ENCODE assay signal across 13 cellular contexts in the genomic region with DNA sequence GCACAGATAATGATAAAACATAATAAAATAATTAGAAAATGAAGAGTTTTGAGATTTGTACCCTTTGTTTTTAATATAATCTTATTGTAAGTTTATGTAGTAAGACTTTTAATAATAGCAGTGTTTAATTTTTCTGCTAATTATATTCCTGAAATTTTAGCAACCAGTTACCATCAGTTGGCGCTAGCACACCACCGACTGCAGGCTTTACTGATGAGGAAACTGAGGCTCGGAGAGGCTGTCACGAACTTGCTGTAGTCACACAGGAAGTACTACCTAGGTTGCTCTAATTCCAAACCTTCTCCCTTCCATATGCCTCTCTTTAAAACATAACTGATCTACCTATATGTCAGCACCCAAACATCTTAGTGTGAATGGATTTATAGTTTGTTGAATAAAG. TPM values are rescaled to one million over a fixed set of nuclear protein-coding genes. Genes with fewer than 3 reads are reported as not detected.
DNase-seq lines count a peak whose midpoint lies in the region; ATAC-seq and TF ChIP-seq lines count a peak whose summit lies in the region.
"Had no signal": no experiment of that assay in that cellular context is flagged by ENCODE, and none has a peak within 500 bp of the region (broad histone marks: within the 10 kb centered on the region; RNA-seq: fewer than 3 reads in every experiment).

No MANE protein-coding gene starts in this region.

- TF ChIP-seq CTCF in SK-N-SH (IDR thresholded peaks at IDR 0.05) (no peak), MM.1S (IDR thresholded peaks at IDR 0.05; ENCODE audit: low read length) (no peak), colonic mucosa (IDR thresholded peaks at IDR 0.05) (no peak), suprapubic skin (IDR thresholded peaks at IDR 0.05) (no peak)

- peak overlapping the region in 1 of 2 experiments; percentile 83; a peak in 2 of 4 replicates for H3K4me3 ChIP-seq in SK-N-SH (ENCODE audit: low read depth in 2 of 2, low read length in 1 of 2)
- H3K4me3 ChIP-seq in MM.1S (ENCODE audit: low read length), result no peak overlapping the region
- peak overlapping the region; percentile 88 for H3K4me3 ChIP-seq in colonic mucosa
- H3K4me3 ChIP-seq in neuronal stem cell (ENCODE audit: low read length in 2 of 2), result no peak overlapping the region
- H3K4me3 ChIP-seq in suprapubic skin, result no peak overlapping the region

- DNase-seq in SK-N-SH (no peak), MM.1S (no peak), colonic mucosa (no peak), neuronal stem cell (ENCODE audit: low spot score) (no peak), suprapubic skin (ENCODE audit: low spot score in 2 of 2) (no peak)
- no peak for DNase-seq in stimulated activated CD4-positive, alpha-beta T cell treated with anti-CD3 and anti-CD28 coated beads, Interleukin-2, amount 100 ng/mL, for 24 hours
- DNase-seq in stimulated activated CD4-positive, alpha-beta T cell treated with anti-CD3 and anti-CD28 coated beads, Interleukin-2, amount 100 ng/mL, for 48 hours, result no peak
- DNase-seq: ACHN; cortex of kidney; SHP77 treated with DMSO at 0.1 percent for 48 hours; stimulated activated CD4-positive, alpha-beta T cell treated with anti-CD3 and anti-CD28 coated beads, Interleukin-4, amount 100 ng/mL, for 1 hour; upper lobe of right lung had no signal

- no peak overlapping the region for H3K9ac ChIP-seq in SK-N-SH
- no peak overlapping the region for H3K9ac ChIP-seq in MM.1S (ENCODE audit: low read length)
- no peak overlapping the region for H3K9ac ChIP-seq in colonic mucosa (ENCODE audit: low read depth in 2 of 2, low read length in 2 of 2)
- no peak overlapping the region for H3K9ac ChIP-seq in neuronal stem cell (ENCODE audit: low read depth, low read length, poor library complexity)

- H3K27me3 ChIP-seq in SK-N-SH (ENCODE audit: insufficient read depth) (no peaks in the 10 kb centered on the region), MM.1S (replicated peaks; ENCODE audit: insufficient read depth, low read length) (no peaks in the 10 kb centered on the region), colonic mucosa (no peaks in the 10 kb centered on the region), neuronal stem cell (ENCODE audit: control insufficient read depth in 3 of 3, insufficient read depth in 3 of 3, low read depth in 1 of 3, low read length in 3 of 3) (no peaks in the 10 kb centered on the region), suprapubic skin (no peaks in the 10 kb centered on the region)
- H3K27me3 ChIP-seq: upper lobe of right lung had no signal

- H3K14ac ChIP-seq in neuronal stem cell (ENCODE audit: low read length), result no peak overlapping the region

- no peak overlapping the region for H2BK5ac ChIP-seq in neuronal stem cell (ENCODE audit: low read length)

- H3K4me1 ChIP-seq in SK-N-SH (ENCODE audit: control insufficient read depth in 1 of 2, insufficient read depth in 2 of 2, low read depth in 1 of 2, low read length in 1 of 2) (peaks cover 0 to 4% of the 10 kb centered on the region in 2 experiments; a peak in 2 of 4 replicates), MM.1S (ENCODE audit: low read length) (peaks cover 4% of the 10 kb centered on the region; the same call in 1 of the 2 replicates), colonic mucosa (peaks cover 8% of the 10 kb centered on the region), neuronal stem cell (ENCODE audit: control insufficient read depth in 2 of 2, insufficient read depth in 1 of 2, low read depth in 1 of 2, low read length in 2 of 2) (peaks cover 0 to 4% of the 10 kb centered on the region in 2 donors), suprapubic skin (peaks cover 28% of the 10 kb centered on the region)

- no peaks in the 10 kb centered on the region for H3K9me3 ChIP-seq in SK-N-SH
- H3K9me3 ChIP-seq in MM.1S (replicated peaks; ENCODE audit: insufficient read depth, low read length), result no peaks in the 10 kb centered on the region
- no peaks in the 10 kb centered on the region for H3K9me3 ChIP-seq in colonic mucosa
- H3K9me3 ChIP-seq in neuronal stem cell (replicated peaks in 1 of 2; ENCODE audit: control insufficient read depth in 2 of 2, insufficient read depth in 1 of 2, low read depth in 1 of 2, low read length in 2 of 2), result no peaks in the 10 kb centered on the region
- no peaks in the 10 kb centered on the region for H3K9me3 ChIP-seq in suprapubic skin
- H3K9me3 ChIP-seq: upper lobe of right lung had no signal

- H3K4ac ChIP-seq in neuronal stem cell (ENCODE audit: low read length), result no peak overlapping the region

- H3K27ac ChIP-seq in SK-N-SH (ENCODE audit: low read depth in 2 of 2, low read length in 1 of 2) (no peak overlapping the region), MM.1S (ENCODE audit: low read length) (no peak overlapping the region), colonic mucosa (no peak overlapping the region), neuronal stem cell (replicated peaks; ENCODE audit: low read length) (no peak overlapping the region), suprapubic skin (no peak overlapping the region)

- H3F3A ChIP-seq in SK-N-SH (replicated peaks; ENCODE audit: insufficient read depth) (no peaks in the 10 kb centered on the region), MM.1S (ENCODE audit: insufficient read depth, low read length) (no peaks in the 10 kb centered on the region)

- H2BK12ac ChIP-seq in neuronal stem cell (ENCODE audit: low read length), result no peak overlapping the region

- H3K79me2 ChIP-seq in SK-N-SH (ENCODE audit: insufficient read depth) (peaks cover 36% of the 10 kb centered on the region), MM.1S (ENCODE audit: low read length) (peaks cover 25% of the 10 kb centered on the region)

- no peak for ATAC-seq in SK-N-SH treated with all-trans-retinoic acid at 6 μM for 48 hours

- H4K20me1 ChIP-seq in SK-N-SH (ENCODE audit: insufficient read depth) (no peaks in the 10 kb centered on the region), MM.1S (ENCODE audit: insufficient read depth, low read length) (no peaks in the 10 kb centered on the region)

- H3K4me2 ChIP-seq in SK-N-SH, result peak overlapping the region; percentile 90; the same call in 1 of the 2 replicates
- H3K4me2 ChIP-seq in MM.1S (ENCODE audit: low read depth, low read length), result peak overlapping the region; percentile 44; the same call in 1 of the 2 replicates
- no peak overlapping the region for H3K4me2 ChIP-seq in neuronal stem cell (ENCODE audit: insufficient read depth, low read length, poor library complexity, severe bottlenecking)

- TF ChIP-seq RAD21 in SK-N-SH (IDR thresholded peaks at IDR 0.05; ENCODE audit: low read length), result peak; percentile 43

- POLR2A ChIA-PET in SK-N-SH (lab: Yijun Ruan, JAX), result interaction anchor here (0.6 kb wide), 1 partner anchor 184 kb away, joined by 3 read pairs; no protein-coding TSS in a partner anchor

- H2AK5ac ChIP-seq in neuronal stem cell (ENCODE audit: low read depth, low read length), result no peak overlapping the region

- H2BK120ac ChIP-seq in neuronal stem cell (ENCODE audit: low read depth, low read length), result no peak overlapping the region

- no peak overlapping the region for H4K8ac ChIP-seq in neuronal stem cell (ENCODE audit: low read depth, low read length)

- TF ChIP-seq EP300 in SK-N-SH (IDR thresholded peaks at IDR 0.05; ENCODE audit: borderline replicate concordance in 1 of 2, low read depth in 1 of 2, low read length in 1 of 2) (no peak), suprapubic skin (IDR thresholded peaks at IDR 0.05) (no peak)

- H3K23ac ChIP-seq in neuronal stem cell (ENCODE audit: low read depth, low read length, poor library complexity), result no peak overlapping the region

- no peak for TF ChIP-seq POLR2A in suprapubic skin (IDR thresholded peaks at IDR 0.05)

- WGBS in SK-N-SH (ENCODE audit: low lambda C conversion rate), result 38% methylated on average over 4 of the region's 4 CpGs
- no CpG with 5 or more reads among the region's 4 CpGs for WGBS in neuronal stem cell (ENCODE audit: extremely low coverage in 2 of 2, insufficient read length in 2 of 2, insufficient replicate concordance in 1 of 2), 2 donors
- WGBS in suprapubic skin, result 70% methylated on average over 4 of the region's 4 CpGs

- intact Hi-C loops in colonic mucosa (cut with DNase I), result no loop called here

- H3K9me2 ChIP-seq in SK-N-SH (no peaks in the 10 kb centered on the region), MM.1S (replicated peaks; ENCODE audit: insufficient read depth, low read length) (no peaks in the 10 kb centered on the region)

- peaks cover 2% of the 10 kb centered on the region for H3K79me1 ChIP-seq in neuronal stem cell (ENCODE audit: low read depth, low read length)

- CTCF ChIA-PET in SK-N-SH (lab: Yijun Ruan, JAX), result interaction anchor here (1.2 kb wide), 1 partner anchor 182 kb away, joined by 3 read pairs; no protein-coding TSS in a partner anchor

- H3K18ac ChIP-seq in neuronal stem cell (ENCODE audit: low read length), result no peak overlapping the region

- H3K36me3 ChIP-seq in SK-N-SH (replicated peaks in 1 of 2; ENCODE audit: control insufficient read depth in 1 of 2, insufficient read depth in 2 of 2, low read length in 1 of 2) (no peaks in the 10 kb centered on the region), MM.1S (replicated peaks; ENCODE audit: insufficient read depth, low read length) (no peaks in the 10 kb centered on the region), colonic mucosa (no peaks in the 10 kb centered on the region), neuronal stem cell (replicated peaks in 1 of 2; ENCODE audit: control insufficient read depth in 2 of 2, insufficient read depth in 2 of 2, low read length in 2 of 2) (peaks cover 0 to 4% of the 10 kb centered on the region in 2 donors), suprapubic skin (no peaks in the 10 kb centered on the region)
- H3K36me3 ChIP-seq: upper lobe of right lung had no signal

- H2BK15ac ChIP-seq in neuronal stem cell (ENCODE audit: low read length), result no peak overlapping the region

- H4K91ac ChIP-seq in neuronal stem cell (ENCODE audit: low read depth, low read length, poor library complexity), result no peak overlapping the region

- H2AFZ ChIP-seq in SK-N-SH (ENCODE audit: low read depth) (peak overlapping the region; percentile 94), MM.1S (ENCODE audit: low read length) (no peak overlapping the region), neuronal stem cell (ENCODE audit: low read length) (peak overlapping the region; percentile 98)

TF ChIP-seq in SK-N-SH, 30 proteins besides CTCF, POLR2A, EP300 and RAD21 (continues in another document):
- no peak for TF ChIP-seq FOXJ3 (CRISPR knock-in tag; IDR thresholded peaks at IDR 0.05)

TF ChIP-seq in SK-N-SH treated with all-trans-retinoic acid at 6 μM for 48 hours, 23 proteins besides CTCF, POLR2A, EP300 and RAD21 (continues in another document):
- no peak for TF ChIP-seq OSR1 (CRISPR knock-in tag; IDR thresholded peaks at IDR 0.05)
- TF ChIP-seq ESRRG (CRISPR knock-in tag; IDR thresholded peaks at IDR 0.05), result no peak
- no peak for TF ChIP-seq ZNF70 (CRISPR knock-in tag; IDR thresholded peaks at IDR 0.05)

RNA-seq across cellular contexts. Expression of a gene that starts 1.0 kb away (rescaled TPM):
- 4.1 and 5.0 TPM in 2 replicates for polyA plus RNA-seq in SK-N-SH (2012; rRNA removed)
- 4.9 and 5.8 TPM in 2 replicates for polyA plus RNA-seq in SK-N-SH (2012; cell fraction: cytosol; rRNA removed)
- polyA plus RNA-seq in SK-N-SH (2012; cell fraction: nucleus; rRNA removed), result 6.7 and 9.5 TPM in 2 replicates
- 1 to 10 TPM; 2.4 to 3.0 TPM for total RNA-seq in colonic mucosa
- 15.0 TPM for polyA plus RNA-seq in neuronal stem cell (2013, experiment 1 of 2)
- polyA plus RNA-seq in neuronal stem cell (2013, experiment 2 of 2), result 14.3 TPM
- total RNA-seq in suprapubic skin, result 1 to 10 TPM; 1.8 to 4.7 (median 2.2) TPM
